Comparison of ENCODE assay signal across 1 cellular context in genomic region chr17:28900986-28901726, GRCh38.
TF ChIP-seq lines count a peak whose summit lies in the region.

No MANE protein-coding gene starts in this region.

TF ChIP-seq in HepG2, 621 proteins besides CTCF, POLR2A, EP300 and RAD21 (continues in another document):
- TF ChIP-seq JARID2 (CRISPR knock-in tag; IDR thresholded peaks at IDR 0.05; ENCODE audit: insufficient replicate concordance) (no peak), HNF4G (IDR thresholded peaks at IDR 0.05; ENCODE audit: borderline replicate concordance, low read depth, low read length) (no peak), HNF4G (CRISPR knock-in tag; IDR thresholded peaks at IDR 0.05; ENCODE audit: borderline replicate concordance, low read depth) (no peak), RARA (CRISPR knock-in tag; IDR thresholded peaks at IDR 0.05) (peak; percentile 81), ZKSCAN5 (CRISPR knock-in tag; IDR thresholded peaks at IDR 0.05) (no peak), HOXA9 (CRISPR knock-in tag; IDR thresholded peaks at IDR 0.05; ENCODE audit: borderline replicate concordance) (no peak), PCBP2 (optimal IDR thresholded peaks at IDR 0.05; ENCODE audit: low read depth, low read length, poor library complexity, severe bottlenecking) (no peak), KLF9 (CRISPR knock-in tag; IDR thresholded peaks at IDR 0.05; ENCODE audit: low read depth) (no peak), ATF3 (CRISPR knock-in tag; IDR thresholded peaks at IDR 0.05) (peak; percentile 92), FOXM1 (CRISPR knock-in tag; IDR thresholded peaks at IDR 0.05) (no peak), ATF7 (IDR thresholded peaks at IDR 0.05) (peak; percentile 81), ATF7 (CRISPR knock-in tag; IDR thresholded peaks at IDR 0.05) (peak; percentile 85), ZNF281 (CRISPR knock-in tag; IDR thresholded peaks at IDR 0.05; ENCODE audit: borderline replicate concordance) (no peak), ARID4A (CRISPR knock-in tag; IDR thresholded peaks at IDR 0.05; ENCODE audit: borderline replicate concordance) (no peak), FOSL2 (CRISPR knock-in tag; IDR thresholded peaks at IDR 0.05) (peak; percentile 68), REXO4 (CRISPR knock-in tag; IDR thresholded peaks at IDR 0.05; ENCODE audit: borderline replicate concordance) (no peak), JUN (CRISPR knock-in tag; IDR thresholded peaks at IDR 0.05) (peak; percentile 87; the same call in 1 of the 2 replicates), NR2F2 (IDR thresholded peaks at IDR 0.05; ENCODE audit: borderline replicate concordance, low read depth) (no peak), ZBTB38 (CRISPR knock-in tag; IDR thresholded peaks at IDR 0.05) (peak; percentile 36; the same call in 1 of the 2 replicates), NBN (conservative IDR thresholded peaks at IDR 0.05) (no peak), ATF2 (CRISPR knock-in tag; IDR thresholded peaks at IDR 0.05) (peak; percentile 92), JUND (CRISPR knock-in tag; IDR thresholded peaks at IDR 0.05) (peak; percentile 88), RFXANK (CRISPR knock-in tag; IDR thresholded peaks at IDR 0.05) (no peak), POLR2G (IDR thresholded peaks at IDR 0.05; ENCODE audit: low read depth, low read length) (no peak), EED (CRISPR knock-in tag; IDR thresholded peaks at IDR 0.05) (no peak), ZNF710 (CRISPR knock-in tag; IDR thresholded peaks at IDR 0.05; ENCODE audit: borderline replicate concordance) (no peak), SOX5 (CRISPR knock-in tag; IDR thresholded peaks at IDR 0.05; ENCODE audit: borderline replicate concordance) (0 out of 2 replicates have a peak, but pooled peaks have one; percentile 24), PCBP1 (IDR thresholded peaks at IDR 0.05; ENCODE audit: borderline replicate concordance, low read depth, low read length) (0 out of 2 replicates have a peak, but pooled peaks have one; percentile 40), BRD4 (CRISPR knock-in tag; IDR thresholded peaks at IDR 0.05) (no peak), ZNF740 (CRISPR knock-in tag; IDR thresholded peaks at IDR 0.05) (no peak)
- TF ChIP-seq, protein P1, sequence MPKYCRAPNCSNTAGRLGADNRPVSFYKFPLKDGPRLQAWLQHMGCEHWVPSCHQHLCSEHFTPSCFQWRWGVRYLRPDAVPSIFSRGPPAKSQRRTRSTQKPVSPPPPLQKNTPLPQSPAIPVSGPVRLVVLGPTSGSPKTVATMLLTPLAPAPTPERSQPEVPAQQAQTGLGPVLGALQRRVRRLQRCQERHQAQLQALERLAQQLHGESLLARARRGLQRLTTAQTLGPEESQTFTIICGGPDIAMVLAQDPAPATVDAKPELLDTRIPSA (CRISPR knock-in tag; IDR thresholded peaks at IDR 0.05; ENCODE audit: borderline replicate concordance): no peak
- TF ChIP-seq, protein P2, sequence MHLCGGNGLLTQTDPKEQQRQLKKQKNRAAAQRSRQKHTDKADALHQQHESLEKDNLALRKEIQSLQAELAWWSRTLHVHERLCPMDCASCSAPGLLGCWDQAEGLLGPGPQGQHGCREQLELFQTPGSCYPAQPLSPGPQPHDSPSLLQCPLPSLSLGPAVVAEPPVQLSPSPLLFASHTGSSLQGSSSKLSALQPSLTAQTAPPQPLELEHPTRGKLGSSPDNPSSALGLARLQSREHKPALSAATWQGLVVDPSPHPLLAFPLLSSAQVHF (CRISPR knock-in tag; IDR thresholded peaks at IDR 0.05): no peak
- TF ChIP-seq, protein P3, sequence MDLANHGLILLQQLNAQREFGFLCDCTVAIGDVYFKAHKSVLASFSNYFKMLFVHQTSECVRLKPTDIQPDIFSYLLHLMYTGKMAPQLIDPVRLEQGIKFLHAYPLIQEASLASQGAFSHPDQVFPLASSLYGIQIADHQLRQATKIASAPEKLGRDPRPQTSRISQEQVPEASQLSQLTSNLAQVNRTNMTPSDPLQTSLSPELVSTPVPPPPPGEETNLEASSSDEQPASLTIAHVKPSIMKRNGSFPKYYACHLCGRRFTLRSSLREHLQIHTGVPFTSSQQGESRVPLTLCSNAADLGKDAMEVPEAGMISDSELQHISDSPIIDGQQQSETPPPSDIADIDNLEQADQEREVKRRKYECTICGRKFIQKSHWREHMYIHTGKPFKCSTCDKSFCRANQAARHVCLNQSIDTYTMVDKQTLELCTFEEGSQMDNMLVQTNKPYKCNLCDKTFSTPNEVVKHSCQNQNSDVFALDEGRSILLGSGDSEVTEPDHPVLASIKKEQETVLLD (CRISPR knock-in tag; IDR thresholded peaks at IDR 0.05; ENCODE audit: low read depth): no peak
- TF ChIP-seq, protein P4, sequence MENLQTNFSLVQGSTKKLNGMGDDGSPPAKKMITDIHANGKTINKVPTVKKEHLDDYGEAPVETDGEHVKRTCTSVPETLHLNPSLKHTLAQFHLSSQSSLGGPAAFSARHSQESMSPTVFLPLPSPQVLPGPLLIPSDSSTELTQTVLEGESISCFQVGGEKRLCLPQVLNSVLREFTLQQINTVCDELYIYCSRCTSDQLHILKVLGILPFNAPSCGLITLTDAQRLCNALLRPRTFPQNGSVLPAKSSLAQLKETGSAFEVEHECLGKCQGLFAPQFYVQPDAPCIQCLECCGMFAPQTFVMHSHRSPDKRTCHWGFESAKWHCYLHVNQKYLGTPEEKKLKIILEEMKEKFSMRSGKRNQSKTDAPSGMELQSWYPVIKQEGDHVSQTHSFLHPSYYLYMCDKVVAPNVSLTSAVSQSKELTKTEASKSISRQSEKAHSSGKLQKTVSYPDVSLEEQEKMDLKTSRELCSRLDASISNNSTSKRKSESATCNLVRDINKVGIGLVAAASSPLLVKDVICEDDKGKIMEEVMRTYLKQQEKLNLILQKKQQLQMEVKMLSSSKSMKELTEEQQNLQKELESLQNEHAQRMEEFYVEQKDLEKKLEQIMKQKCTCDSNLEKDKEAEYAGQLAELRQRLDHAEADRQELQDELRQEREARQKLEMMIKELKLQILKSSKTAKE (CRISPR knock-in tag; IDR thresholded peaks at IDR 0.05; ENCODE audit: borderline replicate concordance): peak; percentile 67; the same call in 1 of the 2 replicates
- TF ChIP-seq, protein P5, sequence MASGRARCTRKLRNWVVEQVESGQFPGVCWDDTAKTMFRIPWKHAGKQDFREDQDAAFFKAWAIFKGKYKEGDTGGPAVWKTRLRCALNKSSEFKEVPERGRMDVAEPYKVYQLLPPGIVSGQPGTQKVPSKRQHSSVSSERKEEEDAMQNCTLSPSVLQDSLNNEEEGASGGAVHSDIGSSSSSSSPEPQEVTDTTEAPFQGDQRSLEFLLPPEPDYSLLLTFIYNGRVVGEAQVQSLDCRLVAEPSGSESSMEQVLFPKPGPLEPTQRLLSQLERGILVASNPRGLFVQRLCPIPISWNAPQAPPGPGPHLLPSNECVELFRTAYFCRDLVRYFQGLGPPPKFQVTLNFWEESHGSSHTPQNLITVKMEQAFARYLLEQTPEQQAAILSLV (CRISPR knock-in tag; IDR thresholded peaks at IDR 0.05; ENCODE audit: borderline replicate concordance): no peak
- TF ChIP-seq, protein P6, sequence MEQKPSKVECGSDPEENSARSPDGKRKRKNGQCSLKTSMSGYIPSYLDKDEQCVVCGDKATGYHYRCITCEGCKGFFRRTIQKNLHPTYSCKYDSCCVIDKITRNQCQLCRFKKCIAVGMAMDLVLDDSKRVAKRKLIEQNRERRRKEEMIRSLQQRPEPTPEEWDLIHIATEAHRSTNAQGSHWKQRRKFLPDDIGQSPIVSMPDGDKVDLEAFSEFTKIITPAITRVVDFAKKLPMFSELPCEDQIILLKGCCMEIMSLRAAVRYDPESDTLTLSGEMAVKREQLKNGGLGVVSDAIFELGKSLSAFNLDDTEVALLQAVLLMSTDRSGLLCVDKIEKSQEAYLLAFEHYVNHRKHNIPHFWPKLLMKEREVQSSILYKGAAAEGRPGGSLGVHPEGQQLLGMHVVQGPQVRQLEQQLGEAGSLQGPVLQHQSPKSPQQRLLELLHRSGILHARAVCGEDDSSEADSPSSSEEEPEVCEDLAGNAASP (CRISPR knock-in tag; IDR thresholded peaks at IDR 0.05; ENCODE audit: borderline replicate concordance): 0 out of 2 replicates have a peak, but pooled peaks have one; percentile 45
- TF ChIP-seq, protein P7, sequence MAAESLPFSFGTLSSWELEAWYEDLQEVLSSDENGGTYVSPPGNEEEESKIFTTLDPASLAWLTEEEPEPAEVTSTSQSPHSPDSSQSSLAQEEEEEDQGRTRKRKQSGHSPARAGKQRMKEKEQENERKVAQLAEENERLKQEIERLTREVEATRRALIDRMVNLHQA (CRISPR knock-in tag; IDR thresholded peaks at IDR 0.05): no peak
- TF ChIP-seq, protein P8, sequence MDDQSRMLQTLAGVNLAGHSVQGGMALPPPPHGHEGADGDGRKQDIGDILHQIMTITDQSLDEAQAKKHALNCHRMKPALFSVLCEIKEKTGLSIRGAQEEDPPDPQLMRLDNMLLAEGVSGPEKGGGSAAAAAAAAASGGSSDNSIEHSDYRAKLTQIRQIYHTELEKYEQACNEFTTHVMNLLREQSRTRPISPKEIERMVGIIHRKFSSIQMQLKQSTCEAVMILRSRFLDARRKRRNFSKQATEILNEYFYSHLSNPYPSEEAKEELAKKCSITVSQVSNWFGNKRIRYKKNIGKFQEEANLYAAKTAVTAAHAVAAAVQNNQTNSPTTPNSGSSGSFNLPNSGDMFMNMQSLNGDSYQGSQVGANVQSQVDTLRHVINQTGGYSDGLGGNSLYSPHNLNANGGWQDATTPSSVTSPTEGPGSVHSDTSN (CRISPR knock-in tag; IDR thresholded peaks at IDR 0.05; ENCODE audit: borderline replicate concordance): no peak
